ENCODE assay signal across 22 cellular contexts in the genomic region with DNA sequence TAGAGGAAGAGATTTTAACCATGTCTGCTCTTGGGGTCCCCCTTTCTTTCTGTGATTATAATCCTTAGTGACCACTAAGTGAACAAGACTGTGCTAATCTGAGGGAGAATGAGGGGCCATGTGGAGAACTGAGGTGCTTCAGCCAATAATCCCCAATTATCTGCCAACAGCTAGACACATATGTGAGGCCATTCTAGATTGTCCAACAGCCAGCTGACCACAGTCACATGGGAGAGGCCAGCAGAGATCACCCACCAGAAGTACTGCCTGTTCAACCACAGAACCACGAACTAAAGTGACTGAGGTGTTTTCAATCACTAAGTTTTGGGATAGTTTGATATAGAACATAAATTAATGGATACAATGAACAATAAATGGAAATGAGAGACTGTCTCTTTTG.
"Had no signal": no experiment of that assay in that cellular context is flagged by ENCODE, and none has a peak within 500 bp of the region (broad histone marks: within the 10 kb centered on the region; RNA-seq: fewer than 3 reads in every experiment).

No MANE protein-coding gene starts in this region.

- H3K27ac ChIP-seq: PC-9, Peyer's patch, SJSA1, SK-N-MC had no signal

- H3K4me3 ChIP-seq: PC-9, Peyer's patch, SJSA1, SK-N-MC had no signal

- H3K4me1 ChIP-seq: Peyer's patch, SJSA1 had no signal

- H3K9me3 ChIP-seq: Peyer's patch, SJSA1 had no signal

- ATAC-seq: HepG2, Right ventricle myocardium inferior had no signal

- DNase-seq: IMR-90; Karpas-422; KG1; MM.1S; MV-4-11; NCI-H1048; NCI-H1105; NCI-H1436 treated with DMSO at 0.1 percent for 48 hours; NCI-H1694; NCI-H1930; NCI-H2107; NCI-H2227 treated with DMSO at 0.1 percent for 48 hours; NCI-H526 treated with DMSO at 0.1 percent for 48 hours; NCI-H748 treated with DMSO at 0.1 percent for 48 hours; NK-92 treated with Interleukin-12 subunit alpha and Interleukin-12 subunit beta, amount 100 ng/mL, for 24 hours; PC-9; Peyer's patch; SHP77 treated with DMSO at 0.1 percent for 48 hours had no signal

- H3K36me3 ChIP-seq: Peyer's patch, SJSA1 had no signal

- H2AFZ ChIP-seq: PC-9 had no signal

- FAIRE-seq: HepG2 had no signal

- H3K27me3 ChIP-seq: Peyer's patch, SJSA1 had no signal

- H3K4me2 ChIP-seq: PC-9 had no signal
